Comparison of ENCODE assay signal across 38 cellular contexts in genomic region chr3:51950899-51951298, GRCh38. TPM values are rescaled to one million over a fixed set of nuclear protein-coding genes. Genes with fewer than 3 reads are reported as not detected.
"Had no signal": no experiment of that assay in that cellular context is flagged by ENCODE, and none has a peak within 500 bp of the region (broad histone marks: within the 10 kb centered on the region; RNA-seq: fewer than 3 reads in every experiment).

No MANE protein-coding gene starts in this region.

- H3K9me3 ChIP-seq: MG63 had no signal

- H3K9ac ChIP-seq: KMS-11 had no signal

- H3K4me2 ChIP-seq: KMS-11 had no signal

- H3K36me3 ChIP-seq: MG63 had no signal

- H3K27me3 ChIP-seq: MG63 had no signal

- H3K27ac ChIP-seq: KMS-11 had no signal

- DNase-seq: Karpas-422, Kasumi-1, KG1, MG63, MM.1S, MV-4-11, NCI-H1048, NCI-H1092, NCI-H1092 treated with DMSO at 0.1 percent for 48 hours, NCI-H1105, NCI-H1105 treated with DMSO at 0.1 percent for 48 hours, NCI-H1417, NCI-H1417 treated with DMSO at 0.1 percent for 48 hours, NCI-H1436, NCI-H1436 treated with DMSO at 0.1 percent for 48 hours, NCI-H146, NCI-H1694, NCI-H1694 treated with DMSO at 0.1 percent for 48 hours, NCI-H187, NCI-H187 treated with DMSO at 0.1 percent for 48 hours, NCI-H1930, NCI-H2029, NCI-H2029 treated with DMSO at 0.1 percent for 48 hours, NCI-H2081, NCI-H2081 treated with DMSO at 0.1 percent for 48 hours, NCI-H2107, NCI-H2171, NCI-H2171 treated with DMSO at 0.1 percent for 48 hours, NCI-H2227 treated with DMSO at 0.1 percent for 48 hours, NCI-H226, NCI-H345, NCI-H446, NCI-H446 treated with DMSO at 0.1 percent for 48 hours, NCI-H510A had no signal

- H3K4me3 ChIP-seq: MG63 had no signal

RNA-seq across cellular contexts. Expression of gene GPR62, which starts 4.3 kb away (rescaled TPM):
- total RNA-seq: LHCN-M2, MCF 10A, NCI-H460 had no signal
